Comparison of ENCODE assay signal across 16 cellular contexts in genomic region chr22:39155421-39155820, GRCh38. TPM values are rescaled to one million over a fixed set of nuclear protein-coding genes. Genes with fewer than 3 reads are reported as not detected.
DNase-seq lines count a peak whose midpoint lies in the region; ATAC-seq, FAIRE-seq and TF ChIP-seq lines count a peak whose summit lies in the region.
"Had no signal": no experiment of that assay in that cellular context is flagged by ENCODE, and none has a peak within 500 bp of the region (broad histone marks: within the 10 kb centered on the region; RNA-seq: fewer than 3 reads in every experiment).

No MANE protein-coding gene starts in this region.

- no peaks in the 10 kb centered on the region for H3K79me2 ChIP-seq in K562 (ENCODE audit: control insufficient read depth, insufficient read depth, low read length)

- no peaks in the 10 kb centered on the region for H3K27me3 ChIP-seq in K562 (ENCODE audit: control insufficient read depth in 2 of 2, insufficient read depth in 2 of 2, low read length in 2 of 2)

- no TSS peak for BruUV-seq in K562 (replicated peaks; lab: Mats Ljungman, UMichigan)

- in situ Hi-C loops in K562 (cut with MboI): no loop called here

- peak overlapping the region in 1 of 2 experiments; percentile 64; a peak in 1 of 4 replicates for H3K9ac ChIP-seq in K562 (ENCODE audit: insufficient read depth in 1 of 2, low read depth in 2 of 2, low read length in 2 of 2)

- H3K4me1 ChIP-seq in K562 (replicated peaks in 1 of 2; ENCODE audit: control insufficient read depth in 2 of 2, insufficient read depth in 2 of 2, low read length in 2 of 2): peaks cover 0 to 15% of the 10 kb centered on the region in 2 experiments; a peak in 3 of 5 replicates

- no peak overlapping the region for H3K27ac ChIP-seq in K562 (ENCODE audit: extremely low read depth, low read depth, low read length)
- H3K27ac ChIP-seq: 22Rv1, HL-60 had no signal

- no peak overlapping the region for H3K4me2 ChIP-seq in K562 (ENCODE audit: insufficient read depth, low read length)

- DNase-seq in activated effector memory CD4-positive, alpha-beta T cell treated with anti-CD3 and anti-CD28 coated beads, Interleukin-2, amount 50 U/mL, for 16 hours: peak; percentile 36
- DNase-seq in activated effector memory CD4-positive, alpha-beta T cell treated with Interleukin-2 at 50 U/mL for 16 hours: no peak
- DNase-seq in K562 (ENCODE audit: extremely low read depth in 1 of 4, low spot score in 3 of 4) (no peak), urothelium cell line (ENCODE audit: low spot score) (no peak)
- DNase-seq: COR-L47, DND-41, GDM1, HCEC 1CT had no signal

- no peak for FAIRE-seq in K562 (lab: Jason Lieb, UNC)
- FAIRE-seq in urothelium cell line (lab: Jason Lieb, UNC): peak; percentile 88

- no peak overlapping the region for H3K4me3 ChIP-seq in K562

- H3K27me3 Mint-ChIP-seq in nephron (ENCODE audit: low read depth): peaks cover 57% of the 10 kb centered on the region
- peaks cover 16% of the 10 kb centered on the region for H3K27me3 Mint-ChIP-seq in stimulated activated memory B cell treated with anti-CD40 and anti-IgM and Interleukin-4, amounts not matched to agents 10 μg/mL and 1 μg/mL and 100 μg/mL, for 72 hours

- CTCF ChIA-PET in K562 (lab: Yijun Ruan, JAX; ENCODE audit: low intra/inter-chr PET ratio): no interaction called here

- no peak for TF ChIP-seq EP300 in K562 (IDR thresholded peaks at IDR 0.05; ENCODE audit: low read length)

- WGBS in K562 (ENCODE audit: insufficient coverage, low coverage, missing lambda C conversion rate): 30% methylated on average over 17 of the region's 18 CpGs

- H3K9me3 Mint-ChIP-seq in nephron: no peaks in the 10 kb centered on the region
- no peaks in the 10 kb centered on the region for H3K9me3 Mint-ChIP-seq in stimulated activated memory B cell treated with anti-CD40 and anti-IgM and Interleukin-4, amounts not matched to agents 10 μg/mL and 1 μg/mL and 100 μg/mL, for 72 hours
- H3K9me3 Mint-ChIP-seq: CD8-positive, alpha-beta T cell had no signal

- H3K4me3 Mint-ChIP-seq in nephron: peak overlapping the region in 2 of 3 experiments; percentile 48 to 72
- H3K4me3 Mint-ChIP-seq in stimulated activated memory B cell treated with anti-CD40 and anti-IgM and Interleukin-4, amounts not matched to agents 10 μg/mL and 1 μg/mL and 100 μg/mL, for 72 hours: no peak overlapping the region
- H3K4me3 Mint-ChIP-seq: CD8-positive, alpha-beta T cell had no signal

- intact Hi-C loops in K562 (cut with micrococcal nuclease): no loop called here

- H2AFZ ChIP-seq in K562 (ENCODE audit: low read depth, low read length): peak overlapping the region; percentile 66

- no peaks in the 10 kb centered on the region for H3K36me3 Mint-ChIP-seq in nephron (ENCODE audit: low read depth)
- no peaks in the 10 kb centered on the region for H3K36me3 Mint-ChIP-seq in stimulated activated memory B cell treated with anti-CD40 and anti-IgM and Interleukin-4, amounts not matched to agents 10 μg/mL and 1 μg/mL and 100 μg/mL, for 72 hours

- no peaks in the 10 kb centered on the region for H3K36me3 ChIP-seq in K562 (ENCODE audit: control insufficient read depth, insufficient read depth, low read length)

- TF ChIP-seq RAD21 in K562 (CRISPR knock-in tag; conservative IDR thresholded peaks at IDR 0.05 in 1 of 2, IDR thresholded peaks at IDR 0.05 in 1 of 2): no peak

- no peak overlapping the region for H3K27ac Mint-ChIP-seq in nephron
- H3K27ac Mint-ChIP-seq in stimulated activated memory B cell treated with anti-CD40 and anti-IgM and Interleukin-4, amounts not matched to agents 10 μg/mL and 1 μg/mL and 100 μg/mL, for 72 hours: no peak overlapping the region
- H3K27ac Mint-ChIP-seq: CD8-positive, alpha-beta T cell had no signal

- no peaks in the 10 kb centered on the region for H3K9me1 ChIP-seq in K562 (ENCODE audit: control insufficient read depth, insufficient read depth, low read length)

- TF ChIP-seq CTCF in K562 (IDR thresholded peaks at IDR 0.05 in 2 of 3, conservative IDR thresholded peaks at IDR 0.05 in 1 of 3; ENCODE audit: insufficient read depth in 2 of 3, low read depth in 1 of 3, low read length in 3 of 3): no peak
- no peak for TF ChIP-seq CTCF in nephron (IDR thresholded peaks at IDR 0.05; ENCODE audit: unreplicated experiment in 3 of 3)

- no peaks in the 10 kb centered on the region for H4K20me1 ChIP-seq in K562 (replicated peaks; ENCODE audit: control insufficient read depth, insufficient read depth, low read length)

- POLR2A ChIA-PET in K562 (lab: Yijun Ruan, JAX): interaction anchor here (0.6 to 0.7 kb wide), 2 partner anchors 33 to 156 kb away, joined by 3 read pairs; no protein-coding TSS in a partner anchor

- no peak for ATAC-seq in K562
- no peak for ATAC-seq in stimulated activated memory B cell treated with anti-CD40 and anti-IgM and Interleukin-4, amounts not matched to agents 10 μg/mL and 1 μg/mL and 100 μg/mL, for 72 hours
- ATAC-seq in GM18868 (IDR thresholded peaks at IDR 0.05; ENCODE audit: unreplicated experiment): no peak
- ATAC-seq: CD8-positive, alpha-beta T cell had no signal

- TF ChIP-seq POLR2A in K562 (conservative IDR thresholded peaks at IDR 0.05): no peak

- no peaks in the 10 kb centered on the region for H3K9me3 ChIP-seq in K562 (replicated peaks; ENCODE audit: control insufficient read depth, insufficient read depth, low read depth, low read length)

- peaks cover 10% of the 10 kb centered on the region for H3K4me1 Mint-ChIP-seq in nephron
- H3K4me1 Mint-ChIP-seq in stimulated activated memory B cell treated with anti-CD40 and anti-IgM and Interleukin-4, amounts not matched to agents 10 μg/mL and 1 μg/mL and 100 μg/mL, for 72 hours: peaks cover 22% of the 10 kb centered on the region

TF ChIP-seq in K562, 482 proteins besides CTCF, POLR2A, EP300 and RAD21 (continues in another document):
- TF ChIP-seq THAP12 (CRISPR knock-in tag; IDR thresholded peaks at IDR 0.05) (no peak), E2F3 (CRISPR knock-in tag; IDR thresholded peaks at IDR 0.05) (no peak)

RNA-seq across cellular contexts. Expression of gene CBX7, which starts 2.9 kb away (rescaled TPM):
- total RNA-seq in K562 (2011; cell fraction: chromatin; rRNA removed; ENCODE audit: low replicate concordance): 12.1 and 26.6 TPM in 2 replicates
- 16.8 and 18.7 TPM in 2 replicates for total RNA-seq in K562 (2011; cell fraction: nucleolus; rRNA removed)
- total RNA-seq in K562 (2011; cell fraction: nucleoplasm; rRNA removed): 17.3 and 19.4 TPM in 2 replicates
- total RNA-seq in K562 (2014; rRNA removed) (2.9 and 5.0 TPM in 2 replicates), K562 (2014; rRNA removed; fragmentation: Illumina TruSeq; extraction: Trizol) (1.3 and 1.4 TPM in 2 replicates), K562 (2015; rRNA removed; fragmentation: Illumina TruSeq; extraction: Trizol) (0.83 and 0.87 TPM in 2 replicates), K562 (2021) (4.1 and 4.8 TPM in 2 replicates)
- polyA plus RNA-seq in K562 (2011; rRNA removed) (3.8 and 4.2 TPM in 2 replicates), K562 (2014; fragmentation: Illumina TruSeq; extraction: Trizol) (2.8 and 3.5 TPM in 2 replicates), K562 (2014; fragmentation: Nextera tagmentation; extraction: Ambion mirVana) (under 1 TPM; 0.04 to 0.13 TPM), K562 (2014; rRNA removed) (4.8 and 5.2 TPM in 2 replicates)
- 3.7 and 6.6 TPM in 2 replicates for polyA plus RNA-seq in K562 (2011; cell fraction: cytosol; rRNA removed)
- 9.5 and 17.5 TPM in 2 replicates for polyA plus RNA-seq in K562 (2011; cell fraction: nucleus; rRNA removed)
- polyA plus RNA-seq in K562 (2012): 2.9 and 5.9 TPM in 2 replicates
- polyA minus RNA-seq in K562 (2011; rRNA and poly(A)+ RNA removed): 1.6 and 2.9 TPM in 2 replicates
- 1.3 and 4.7 TPM in 2 replicates for polyA minus RNA-seq in K562 (2011; cell fraction: cytosol; rRNA and poly(A)+ RNA removed)
- 4.7 and 4.8 TPM in 2 replicates for polyA minus RNA-seq in K562 (2011; cell fraction: nucleus; rRNA and poly(A)+ RNA removed)

RNA-seq across cellular contexts. Expression of gene APOBEC3H, which starts 58.4 kb away (rescaled TPM):
- not detected in 2 replicates for total RNA-seq in K562 (2011; cell fraction: chromatin; rRNA removed; ENCODE audit: low replicate concordance)
- not detected in 2 replicates for total RNA-seq in K562 (2011; cell fraction: nucleolus; rRNA removed)
- not detected in 2 replicates for total RNA-seq in K562 (2011; cell fraction: nucleoplasm; rRNA removed)
- total RNA-seq in K562 (2014; rRNA removed) (not detected in 2 replicates), K562 (2014; rRNA removed; fragmentation: Illumina TruSeq; extraction: Trizol) (not detected in 2 replicates), K562 (2015; rRNA removed; fragmentation: Illumina TruSeq; extraction: Trizol) (not detected in 2 replicates), K562 (2021) (not detected in 2 replicates)
- polyA plus RNA-seq in K562 (2011; rRNA removed) (not detected in 2 replicates), K562 (2014; fragmentation: Illumina TruSeq; extraction: Trizol) (not detected in 2 replicates), K562 (2014; fragmentation: Nextera tagmentation; extraction: Ambion mirVana) (under 1 TPM in 1 of 2 experiments, not detected in 1; 0.10 TPM), K562 (2014; rRNA removed) (0.21 TPM in 1 of 2 replicates, not detected in the other)
- polyA plus RNA-seq in K562 (2011; cell fraction: cytosol; rRNA removed): not detected in 2 replicates
- polyA plus RNA-seq in K562 (2011; cell fraction: nucleus; rRNA removed): 0.24 TPM in 2 replicates
- polyA plus RNA-seq in K562 (2012): 0.08 TPM in 1 of 2 replicates, not detected in the other
- not detected in 2 replicates for polyA minus RNA-seq in K562 (2011; rRNA and poly(A)+ RNA removed)
- not detected in 2 replicates for polyA minus RNA-seq in K562 (2011; cell fraction: cytosol; rRNA and poly(A)+ RNA removed)
- not detected in 2 replicates for polyA minus RNA-seq in K562 (2011; cell fraction: nucleus; rRNA and poly(A)+ RNA removed)
- total RNA-seq: A673 had no signal
- polyA plus RNA-seq: CD14-positive monocyte had no signal
